Comparison of ENCODE assay signal across 14 cellular contexts in the genomic region with DNA sequence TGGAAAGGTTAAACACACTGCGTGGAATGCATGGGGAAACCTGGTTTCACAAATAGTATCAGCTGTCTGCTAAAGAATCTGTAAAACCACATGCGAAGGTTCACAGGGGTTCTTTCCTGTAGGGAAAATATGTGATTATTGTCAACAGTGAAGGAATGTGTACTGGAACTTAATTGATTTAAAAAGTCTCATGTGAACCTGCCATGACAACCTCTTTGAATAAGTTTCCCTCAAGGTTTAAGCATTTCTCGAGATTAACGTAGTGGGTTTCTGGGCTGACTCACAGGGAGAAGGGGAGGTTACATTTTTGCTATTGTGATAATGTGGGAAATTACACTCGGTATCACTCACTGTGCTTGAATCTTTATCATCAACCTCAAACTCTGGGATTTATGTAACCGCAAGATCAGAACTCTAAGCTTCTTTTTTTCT. TPM values are rescaled to one million over a fixed set of nuclear protein-coding genes. Genes with fewer than 3 reads are reported as not detected.
DNase-seq lines count a peak whose midpoint lies in the region; ATAC-seq and TF ChIP-seq lines count a peak whose summit lies in the region.
"Had no signal": no experiment of that assay in that cellular context is flagged by ENCODE, and none has a peak within 500 bp of the region (broad histone marks: within the 10 kb centered on the region; RNA-seq: fewer than 3 reads in every experiment).

No MANE protein-coding gene starts in this region.

- no peaks in the 10 kb centered on the region for H3K36me3 ChIP-seq in neuronal stem cell (replicated peaks in 1 of 2; ENCODE audit: control insufficient read depth in 2 of 2, insufficient read depth in 2 of 2, low read length in 2 of 2)
- H3K36me3 ChIP-seq: gastroesophageal sphincter had no signal

- peaks cover 6% of the 10 kb centered on the region for H3K27me3 Mint-ChIP-seq in nephron (ENCODE audit: low read depth)

- no peak overlapping the region for H3K23ac ChIP-seq in neuronal stem cell (ENCODE audit: low read depth, low read length, poor library complexity)

- no peak overlapping the region for H3K18ac ChIP-seq in neuronal stem cell (ENCODE audit: low read length)

- H4K8ac ChIP-seq in neuronal stem cell (ENCODE audit: low read depth, low read length): no peak overlapping the region

- H3K4me1 ChIP-seq in neuronal stem cell (ENCODE audit: control insufficient read depth in 2 of 2, insufficient read depth in 1 of 2, low read depth in 1 of 2, low read length in 2 of 2): peaks cover 0 to 8% of the 10 kb centered on the region in 2 donors

- DNase-seq in AG04450 (ENCODE audit: low read depth, low spot score) (peak; percentile 63), HT1080 (ENCODE audit: low read depth) (peak; percentile 85), choroid plexus epithelial cell (ENCODE audit: low read depth) (peak; percentile 96), DMS53 treated with DMSO at 0.1 percent for 48 hours (lab: John Stamatoyannopoulos, UW; ENCODE audit: unreplicated experiment) (no peak), neuronal stem cell (ENCODE audit: low spot score) (no peak)
- DNase-seq: anterior cingulate cortex; NCI-H1417; stimulated activated CD4-positive, alpha-beta T cell treated with anti-CD3 and anti-CD28 coated beads, Interleukin-2, amount 100 ng/mL, for 48 hours had no signal

- TF ChIP-seq CTCF in AG04450 (IDR thresholded peaks at IDR 0.05; ENCODE audit: low read depth, low read length): no peak
- no peak for TF ChIP-seq CTCF in choroid plexus epithelial cell (conservative IDR thresholded peaks at IDR 0.05; ENCODE audit: low read depth, low read length)
- TF ChIP-seq CTCF in nephron (IDR thresholded peaks at IDR 0.05; ENCODE audit: unreplicated experiment in 3 of 3): no peak

- no peak overlapping the region for H2BK5ac ChIP-seq in neuronal stem cell (ENCODE audit: low read length)

- H3K79me1 ChIP-seq in neuronal stem cell (ENCODE audit: low read depth, low read length): no peaks in the 10 kb centered on the region

- no peak overlapping the region for H3K14ac ChIP-seq in neuronal stem cell (ENCODE audit: low read length)

- CTCF ChIA-PET in AG04450 (lab: Charles Lee): interaction anchor here (1.4 kb wide), 1 partner anchor 94 kb away, joined by 6 read pairs; no protein-coding TSS in a partner anchor

- H3K9ac ChIP-seq in neuronal stem cell (ENCODE audit: low read depth, low read length, poor library complexity): no peak overlapping the region

- H3K4me1 Mint-ChIP-seq in nephron: peaks cover 51% of the 10 kb centered on the region

- no peaks in the 10 kb centered on the region for H3K36me3 Mint-ChIP-seq in nephron (ENCODE audit: low read depth)
- H3K36me3 Mint-ChIP-seq: WTC11 had no signal

- no peak overlapping the region for H4K91ac ChIP-seq in neuronal stem cell (ENCODE audit: low read depth, low read length, poor library complexity)

- H2BK12ac ChIP-seq in neuronal stem cell (ENCODE audit: low read length): no peak overlapping the region

- H3K27ac Mint-ChIP-seq in nephron: peak overlapping the region; percentile 24 to 90 (median 53)
- H3K27ac Mint-ChIP-seq: GM23338, WTC11 had no signal

- no peak overlapping the region for H2AK5ac ChIP-seq in neuronal stem cell (ENCODE audit: low read depth, low read length)

- peaks cover 3% of the 10 kb centered on the region for H3K9me3 Mint-ChIP-seq in nephron
- H3K9me3 Mint-ChIP-seq: GM23338, WTC11 had no signal

- no CpG with 5 or more reads among the region's 6 CpGs for WGBS in neuronal stem cell (ENCODE audit: extremely low coverage in 2 of 2, insufficient read length in 2 of 2, insufficient replicate concordance in 1 of 2), 2 donors

- H3K4ac ChIP-seq in neuronal stem cell (ENCODE audit: low read length): no peak overlapping the region

- ATAC-seq in GM21723 (IDR thresholded peaks at IDR 0.05; ENCODE audit: unreplicated experiment): no peak
- no peak for ATAC-seq in GM18870 (IDR thresholded peaks at IDR 0.05; ENCODE audit: unreplicated experiment)
- ATAC-seq: gastroesophageal sphincter, GM23338, WTC11 had no signal

- no peak overlapping the region for H3K4me3 Mint-ChIP-seq in nephron
- H3K4me3 Mint-ChIP-seq: GM23338, WTC11 had no signal

- H3K9me3 ChIP-seq in AG04450 (ENCODE audit: control insufficient read depth, insufficient read depth, low read length) (no peaks in the 10 kb centered on the region; the same call in 1 of the 2 replicates), neuronal stem cell (replicated peaks in 1 of 2; ENCODE audit: control insufficient read depth in 2 of 2, insufficient read depth in 1 of 2, low read depth in 1 of 2, low read length in 2 of 2) (no peaks in the 10 kb centered on the region)
- H3K9me3 ChIP-seq: gastroesophageal sphincter had no signal

- H2BK120ac ChIP-seq in neuronal stem cell (ENCODE audit: low read depth, low read length): no peak overlapping the region

- H3K27me3 ChIP-seq in AG04450 (ENCODE audit: control insufficient read depth, insufficient read depth, low read length) (no peaks in the 10 kb centered on the region), neuronal stem cell (ENCODE audit: control insufficient read depth in 3 of 3, insufficient read depth in 3 of 3, low read depth in 1 of 3, low read length in 3 of 3) (no peaks in the 10 kb centered on the region)
- H3K27me3 ChIP-seq: gastroesophageal sphincter had no signal

- H3K27ac ChIP-seq in AG04450 (ENCODE audit: low read depth, low read length): peak overlapping the region; percentile 84
- no peak overlapping the region for H3K27ac ChIP-seq in neuronal stem cell (replicated peaks; ENCODE audit: low read length)
- H3K27ac ChIP-seq: gastroesophageal sphincter had no signal

- H2AFZ ChIP-seq in neuronal stem cell (ENCODE audit: low read length): no peak overlapping the region
- H2AFZ ChIP-seq: GM23338 had no signal

- POLR2A ChIA-PET in AG04450 (lab: Yijun Ruan, JAX): interaction anchor here (0.9 to 1.6 kb wide), 4 partner anchors 8 to 29 kb away, joined by 3 to 4 read pairs (median 3); a partner anchor contains a TSS

- H3K4me3 ChIP-seq in AG04450 (ENCODE audit: low read depth, low read length) (no peak overlapping the region), choroid plexus epithelial cell (ENCODE audit: low read depth, low read length) (no peak overlapping the region), neuronal stem cell (ENCODE audit: low read length in 2 of 2) (no peak overlapping the region)
- H3K4me3 ChIP-seq: gastroesophageal sphincter, GM23338 had no signal

- H2BK15ac ChIP-seq in neuronal stem cell (ENCODE audit: low read length): no peak overlapping the region

- no peak overlapping the region for H3K4me2 ChIP-seq in neuronal stem cell (ENCODE audit: insufficient read depth, low read length, poor library complexity, severe bottlenecking)
- H3K4me2 ChIP-seq: GM23338 had no signal

RNA-seq across cellular contexts. Expression of a gene that starts 28.2 kb away (rescaled TPM):
- polyA plus RNA-seq in AG04450 (2011; rRNA removed): 88.8 and 102 TPM in 2 replicates
- 48.1 and 53.2 TPM in 2 replicates for polyA minus RNA-seq in AG04450 (2011; rRNA and poly(A)+ RNA removed)
- total RNA-seq in HT1080 (2014; rRNA removed; shearing (Covaris generic)): 0.40 and 0.43 TPM in 2 replicates
- 0.47 and 0.83 TPM in 2 replicates for polyA plus RNA-seq in HT1080 (2015; cell fraction: cytosol; rRNA removed)
- polyA plus RNA-seq in HT1080 (2015; cell fraction: nucleus; rRNA removed): 0.63 and 1.2 TPM in 2 replicates
- polyA plus RNA-seq in neuronal stem cell (2013, experiment 1 of 2): 0.32 TPM
- polyA plus RNA-seq in neuronal stem cell (2013, experiment 2 of 2): 0.25 TPM
- polyA plus RNA-seq: GM23338 had no signal

Comparison
In these comparisons a context has a peak if more than half of its experiments do, and no peak if none do; other contexts are left out.
1. DNase-seq: peak in AG04450 (single experiment), HT1080 (single experiment) and choroid plexus epithelial cell (single experiment); none in DMS53 treated with DMSO at 0.1 percent for 48 hours (single experiment) and neuronal stem cell (single experiment).